Comparison of ENCODE assay signal across 18 cellular contexts in the genomic region with DNA sequence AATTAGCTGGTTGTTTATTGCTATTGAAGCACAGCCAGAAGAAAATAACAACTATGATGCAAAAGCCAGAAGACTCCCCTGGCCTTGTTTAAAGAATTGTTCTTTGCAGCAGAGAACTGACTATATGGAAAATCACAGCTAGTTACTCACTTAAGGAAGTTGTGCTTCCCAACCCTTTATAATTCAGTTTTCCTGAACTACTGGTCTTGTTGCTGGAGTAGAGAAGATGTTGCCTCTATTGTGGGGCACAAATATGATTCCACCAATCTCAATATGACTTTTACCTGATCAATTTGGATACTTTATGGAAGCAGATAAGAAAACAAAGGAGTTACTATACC.
DNase-seq lines count a peak whose midpoint lies in the region; ATAC-seq and TF ChIP-seq lines count a peak whose summit lies in the region.
"Had no signal": no experiment of that assay in that cellular context is flagged by ENCODE, and none has a peak within 500 bp of the region (broad histone marks: within the 10 kb centered on the region; RNA-seq: fewer than 3 reads in every experiment).

No MANE protein-coding gene starts in this region.

- no peaks in the 10 kb centered on the region for H3K36me3 Mint-ChIP-seq in mesothelial cell of epicardium
- H3K36me3 Mint-ChIP-seq: CD4-positive, CD25-positive, alpha-beta regulatory T cell had no signal

- no peak overlapping the region for H3K4me3 Mint-ChIP-seq in mesothelial cell of epicardium
- H3K4me3 Mint-ChIP-seq: CD4-positive, CD25-positive, alpha-beta regulatory T cell had no signal

- no peaks in the 10 kb centered on the region for H3K9me3 Mint-ChIP-seq in mesothelial cell of epicardium

- peak overlapping the region; percentile 8 for H3K27ac Mint-ChIP-seq in mesothelial cell of epicardium
- H3K27ac Mint-ChIP-seq: CD4-positive, CD25-positive, alpha-beta regulatory T cell had no signal

- no peak overlapping the region for H3K4me2 ChIP-seq in Karpas-422 (ENCODE audit: low read depth, low read length, poor library complexity, severe bottlenecking)

- no peaks in the 10 kb centered on the region for H3K27me3 Mint-ChIP-seq in mesothelial cell of epicardium (ENCODE audit: low read depth)
- H3K27me3 Mint-ChIP-seq: CD4-positive, CD25-positive, alpha-beta regulatory T cell had no signal

- no peak overlapping the region for H3K9ac ChIP-seq in Karpas-422 (ENCODE audit: low read length)

- no peaks in the 10 kb centered on the region for H3K27me3 ChIP-seq in Karpas-422 (ENCODE audit: low read length)
- H3K27me3 ChIP-seq: SJCRH30 had no signal

- peaks cover 8% of the 10 kb centered on the region for H3K4me1 Mint-ChIP-seq in mesothelial cell of epicardium
- H3K4me1 Mint-ChIP-seq: CD4-positive, CD25-positive, alpha-beta regulatory T cell had no signal

- no peaks in the 10 kb centered on the region for H4K20me1 ChIP-seq in Karpas-422 (ENCODE audit: insufficient read depth, low read depth, low read length)

- no peaks in the 10 kb centered on the region for H3K36me3 ChIP-seq in Karpas-422 (ENCODE audit: insufficient read depth, low read length)
- H3K36me3 ChIP-seq: SJCRH30 had no signal

- no peak overlapping the region for H3K4me3 ChIP-seq in Karpas-422 (ENCODE audit: low read length)
- H3K4me3 ChIP-seq: GM12878, SJCRH30 had no signal

- peak overlapping the region; percentile 74 for H2AFZ ChIP-seq in Karpas-422 (ENCODE audit: low read length)

- no peaks in the 10 kb centered on the region for H3K79me2 ChIP-seq in Karpas-422 (ENCODE audit: low read length)

- no peak for ATAC-seq in HG02610 (IDR thresholded peaks at IDR 0.05; ENCODE audit: unreplicated experiment)
- no peak for ATAC-seq in HG02884 (IDR thresholded peaks at IDR 0.05; ENCODE audit: unreplicated experiment)
- no peak for ATAC-seq in HG03439 (IDR thresholded peaks at IDR 0.05; ENCODE audit: unreplicated experiment)
- ATAC-seq: GM12878 had no signal

- DNase-seq in Karpas-422, result no peak
- DNase-seq in epithelial cell of prostate (ENCODE audit: low read depth, low spot score), result no peak
- no peak for DNase-seq in mesothelial cell of epicardium (ENCODE audit: low spot score in 2 of 2, unreplicated experiment in 2 of 2)
- DNase-seq in NAMALWA (ENCODE audit: low spot score), result no peak
- DNase-seq: CD4-positive, CD25-positive, alpha-beta regulatory T cell; DMS79; KBM-7; NCI-H1105; NCI-H187 treated with DMSO at 0.1 percent for 48 hours; NCI-H510A; RPMI8226 had no signal

- H3K4me1 ChIP-seq in Karpas-422 (ENCODE audit: low read length), result peaks cover 12% of the 10 kb centered on the region

- no peaks in the 10 kb centered on the region for H3K9me3 ChIP-seq in Karpas-422 (ENCODE audit: low read length)
- H3K9me3 ChIP-seq: SJCRH30 had no signal

- no peaks in the 10 kb centered on the region for H3K9me2 ChIP-seq in Karpas-422 (replicated peaks; ENCODE audit: insufficient read depth, low read length)

- no peak for TF ChIP-seq CTCF in 22Rv1 (IDR thresholded peaks at IDR 0.05)
- TF ChIP-seq CTCF in mesothelial cell of epicardium (IDR thresholded peaks at IDR 0.05; ENCODE audit: unreplicated experiment), result no peak

- H3K27ac ChIP-seq in 22Rv1 (peak overlapping the region; percentile 90), Karpas-422 (ENCODE audit: low read length) (no peak overlapping the region), epithelial cell of prostate (peak overlapping the region; percentile 77)
- H3K27ac ChIP-seq: HL-60 had no signal
